8 cellular contexts compared by ENCODE assay signal in the genomic region with DNA sequence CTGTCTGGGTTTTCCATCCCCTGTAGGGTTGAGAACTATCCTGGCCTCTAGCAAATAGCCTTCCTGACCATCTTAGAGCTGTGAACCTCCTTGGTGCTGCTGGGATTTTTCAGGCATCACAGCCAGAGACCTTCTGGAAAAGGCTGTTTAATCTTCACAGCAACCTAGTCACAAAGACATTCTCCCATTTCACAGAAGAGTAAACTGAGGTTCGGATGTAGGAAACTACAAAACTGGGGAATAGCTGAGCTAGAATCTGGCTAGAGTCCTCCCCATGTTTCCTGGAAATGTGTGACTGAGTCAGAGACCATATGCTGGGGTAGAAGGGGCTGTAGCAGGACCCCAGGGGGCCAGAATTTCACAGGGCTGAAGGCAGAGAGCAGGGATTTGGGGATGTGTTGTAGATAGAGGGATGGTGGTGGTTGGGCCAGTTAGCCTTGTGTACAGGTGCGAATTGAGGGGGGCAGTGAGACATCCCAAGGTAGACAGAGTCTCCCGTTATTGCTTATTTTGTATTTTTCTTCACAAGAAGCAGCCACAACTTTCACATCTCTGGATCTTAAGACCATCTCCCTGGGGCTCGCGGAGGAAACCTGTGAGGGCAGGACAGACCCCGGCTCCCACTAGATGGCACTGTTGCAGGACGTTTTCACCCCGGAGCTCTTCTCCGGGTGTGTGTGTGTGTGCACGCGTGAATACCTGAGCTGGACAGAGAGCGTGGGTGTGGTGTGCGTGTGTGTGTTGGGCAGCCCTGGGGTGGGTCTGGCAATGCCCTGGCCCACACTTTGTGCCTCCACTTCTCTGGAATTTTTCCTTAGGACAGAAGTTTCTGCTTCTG.
DNase-seq lines count a peak whose midpoint lies in the region; ATAC-seq and TF ChIP-seq lines count a peak whose summit lies in the region.

No MANE protein-coding gene starts in this region.

- H3K4me3 ChIP-seq in A673 (ENCODE audit: low read depth, low read length, poor library complexity, severe bottlenecking) (no peak overlapping the region), SJCRH30 (no peak overlapping the region)

- in situ Hi-C loops in KBM-7 (cut with MboI; ENCODE audit: low pct_unique_long_range_greater_than_20kb, low sequenced_read_pairs), result no loop called here

- H3K36me3 ChIP-seq in A673 (ENCODE audit: insufficient read depth, low read length, poor library complexity, severe bottlenecking) (no peaks in the 10 kb centered on the region), SJCRH30 (no peaks in the 10 kb centered on the region)

- POLR2A ChIA-PET in A673 (lab: Charles Lee; ENCODE audit: low non-redundant PET), result no interaction called here

- H3K9me3 ChIP-seq in A673 (ENCODE audit: low read depth, low read length, poor library complexity, severe bottlenecking), result no peaks in the 10 kb centered on the region
- H3K9me3 ChIP-seq in SJCRH30 (replicated peaks), result no peaks in the 10 kb centered on the region

- BruUV-seq in A673 (replicated peaks; lab: Mats Ljungman, UMichigan), result no TSS peak

- peaks cover 7% of the 10 kb centered on the region for H3K4me1 Mint-ChIP-seq in activated naive CD8-positive, alpha-beta T cell treated with anti-CD3 and anti-CD28 coated beads for 36 hours

- no peak overlapping the region for H3K4me3 Mint-ChIP-seq in activated naive CD8-positive, alpha-beta T cell treated with anti-CD3 and anti-CD28 coated beads for 36 hours

- TF ChIP-seq CTCF in A673 (conservative IDR thresholded peaks at IDR 0.05; ENCODE audit: low read depth, low read length), result peak; percentile 82

- no peaks in the 10 kb centered on the region for H3K36me3 Mint-ChIP-seq in activated naive CD8-positive, alpha-beta T cell treated with anti-CD3 and anti-CD28 coated beads for 36 hours

- no peaks in the 10 kb centered on the region for H3K9me3 Mint-ChIP-seq in activated naive CD8-positive, alpha-beta T cell treated with anti-CD3 and anti-CD28 coated beads for 36 hours

- H3K4me1 ChIP-seq in A673 (ENCODE audit: insufficient read depth, low read length, poor library complexity, severe bottlenecking), result no peaks in the 10 kb centered on the region
- no peaks in the 10 kb centered on the region for H3K4me1 ChIP-seq in SJCRH30

- H3K27me3 Mint-ChIP-seq in activated naive CD8-positive, alpha-beta T cell treated with anti-CD3 and anti-CD28 coated beads for 36 hours, result peaks cover 19% of the 10 kb centered on the region

- H3K27me3 ChIP-seq in A673 (replicated peaks; ENCODE audit: insufficient read depth, low read depth, low read length, poor library complexity), result peaks cover 5% of the 10 kb centered on the region
- H3K27me3 ChIP-seq in SJCRH30, result peaks cover 5% of the 10 kb centered on the region; the same call in 1 of the 2 replicates

- DNase-seq in A673 (ENCODE audit: low spot score) (peak; percentile 60), KBM-7 (peak; percentile 68), SJCRH30 (peak; percentile 38 to 63), Right ventricle myocardium superior (peak; percentile 55), posterior cingulate gyrus (peak; percentile 35 to 95 (median 78))
- DNase-seq in activated naive CD8-positive, alpha-beta T cell treated with anti-CD3 and anti-CD28 coated beads for 36 hours, result peak; percentile 60

- CTCF ChIA-PET in A673 (lab: Charles Lee), result interaction anchor here (0.7 to 2.6 kb wide), 6 partner anchors 50 to 218 kb away, joined by 3 to 18 read pairs (median 4); no protein-coding TSS in a partner anchor

- intact Hi-C loops in A673 (cut with micrococcal nuclease; ENCODE audit: unreplicated experiment) (loop anchor here (2.0 kb wide), 1 partner anchor 217 kb away; no protein-coding TSS in a partner anchor), Right ventricle myocardium superior (cut with DNase I) (loop anchor here (2.0 kb wide), 1 partner anchor 217 kb away; no protein-coding TSS in a partner anchor), posterior cingulate gyrus (cut with DNase I) (loop anchor here (2.0 to 5.0 kb wide), 3 partner anchors 76 to 217 kb away; no protein-coding TSS in a partner anchor)

- no peak overlapping the region for H3K27ac ChIP-seq in A673 (ENCODE audit: low read depth, low read length, poor library complexity, severe bottlenecking)
- no peak overlapping the region for H3K27ac ChIP-seq in SJCRH30

- H3K27ac Mint-ChIP-seq in activated naive CD8-positive, alpha-beta T cell treated with anti-CD3 and anti-CD28 coated beads for 36 hours, result no peak overlapping the region

- ATAC-seq in GM18511 (IDR thresholded peaks at IDR 0.05; ENCODE audit: unreplicated experiment) (peak; percentile 75), Right ventricle myocardium superior (ENCODE audit: poor library complexity) (peak; percentile 82), HG03565 (IDR thresholded peaks at IDR 0.05; ENCODE audit: unreplicated experiment) (no peak)
